23 cellular contexts compared by ENCODE assay signal in the genomic region with DNA sequence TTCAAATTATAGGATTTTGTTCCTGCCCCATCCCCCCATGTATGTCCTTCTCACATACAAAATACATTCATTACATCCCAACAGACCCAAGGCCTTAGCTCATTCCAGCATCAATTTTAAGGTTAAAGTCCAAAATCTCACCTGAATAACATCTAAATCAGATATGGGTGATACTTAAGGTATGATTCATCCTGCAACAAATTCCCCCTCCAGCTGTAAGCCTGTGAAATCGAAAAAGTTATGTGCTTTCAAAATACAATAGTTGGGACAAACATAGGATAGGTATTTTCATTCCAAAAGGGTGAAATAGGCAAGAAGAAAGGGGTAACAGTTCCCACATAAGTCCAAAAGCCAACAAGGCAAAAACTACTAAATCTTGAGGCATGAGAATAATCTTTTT.
"Had no signal": no experiment of that assay in that cellular context is flagged by ENCODE, and none has a peak within 500 bp of the region (broad histone marks: within the 10 kb centered on the region; RNA-seq: fewer than 3 reads in every experiment).

No MANE protein-coding gene starts in this region.

- H3K36me3 Mint-ChIP-seq: memory B cell had no signal

- H3K4me3 Mint-ChIP-seq: dendritic cell treated with granulocyte-macrophage colony-stimulating factor and Interleukin-4, amounts not matched to agents 40 ng/mL and 50 ng/mL, for 4 days; effector memory CD8-positive, alpha-beta T cell; memory B cell; naive thymus-derived CD4-positive, alpha-beta T cell had no signal

- H3K9me3 ChIP-seq: colonic mucosa, gastrocnemius medialis, lower lobe of right lung had no signal

- DNase-seq: colonic mucosa; cortex of kidney; effector CD8-positive, alpha-beta T cell; effector memory CD8-positive, alpha-beta T cell; foreskin melanocyte; gastrocnemius medialis; glutamatergic neuron; head of caudate nucleus; heart right ventricle; hippocampal formation; left cardiac atrium; left lung; left ventricle myocardium superior; lower lobe of right lung; mesendoderm; midbrain; naive thymus-derived CD4-positive, alpha-beta T cell had no signal

- H3K27me3 Mint-ChIP-seq: dendritic cell treated with granulocyte-macrophage colony-stimulating factor and Interleukin-4, amounts not matched to agents 40 ng/mL and 50 ng/mL, for 4 days had no signal

- H3K27me3 ChIP-seq: colonic mucosa, gastrocnemius medialis, left lung had no signal

- H3K4me1 Mint-ChIP-seq: memory B cell had no signal

- H3K9me3 Mint-ChIP-seq: dendritic cell treated with granulocyte-macrophage colony-stimulating factor and Interleukin-4, amounts not matched to agents 40 ng/mL and 50 ng/mL, for 4 days; effector memory CD8-positive, alpha-beta T cell; memory B cell had no signal

- H3K27ac ChIP-seq: colonic mucosa, esophagus muscularis mucosa, gastrocnemius medialis, heart right ventricle, left lung, lower lobe of right lung had no signal

- H3K36me3 ChIP-seq: colonic mucosa, esophagus muscularis mucosa, gastrocnemius medialis, heart right ventricle, left lung, lower lobe of right lung had no signal

- H3K4me1 ChIP-seq: colonic mucosa, esophagus muscularis mucosa, gastrocnemius medialis, heart right ventricle, left lung, lower lobe of right lung had no signal

- FAIRE-seq: endothelial cell of umbilical vein, islet of Langerhans, keratinocyte had no signal

- H3K27ac Mint-ChIP-seq: dendritic cell treated with granulocyte-macrophage colony-stimulating factor and Interleukin-4, amounts not matched to agents 40 ng/mL and 50 ng/mL, for 4 days; effector memory CD8-positive, alpha-beta T cell; memory B cell; naive thymus-derived CD4-positive, alpha-beta T cell had no signal

- H3K4me3 ChIP-seq: colonic mucosa, esophagus muscularis mucosa, gastrocnemius medialis, heart right ventricle, left lung, lower lobe of right lung had no signal
